In the genomic region with DNA sequence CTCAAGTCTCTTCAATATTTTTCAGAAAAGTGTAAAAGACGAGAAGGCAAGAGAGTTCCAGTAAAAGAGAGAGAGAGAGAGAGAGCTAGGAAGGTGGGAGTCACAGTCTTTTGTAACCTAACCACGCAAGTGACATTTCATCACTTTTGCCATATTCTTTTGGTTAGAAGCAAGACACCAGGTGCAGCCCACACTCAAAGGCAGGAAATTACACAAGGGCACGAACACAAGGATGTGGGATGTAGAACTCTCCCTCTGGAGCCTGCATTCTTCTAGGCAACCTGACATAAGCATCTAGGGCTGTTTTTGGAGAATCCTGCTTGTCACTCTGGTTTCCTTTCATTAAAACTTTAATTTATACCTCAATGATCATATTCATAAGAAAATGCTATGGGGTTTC, we compare ENCODE assay signal across 29 cellular contexts.
"Had no signal": no experiment of that assay in that cellular context is flagged by ENCODE, and none has a peak within 500 bp of the region (broad histone marks: within the 10 kb centered on the region; RNA-seq: fewer than 3 reads in every experiment).

No MANE protein-coding gene starts in this region.

- H3K36me3 ChIP-seq: gastroesophageal sphincter, heart left ventricle, neural progenitor cell, prostate gland, right atrium auricular region, suprapubic skin, transverse colon, upper lobe of right lung, uterus had no signal

- H3K4me2 ChIP-seq: hepatocyte, neural progenitor cell, smooth muscle cell had no signal

- H2AFZ ChIP-seq: hepatocyte, neural progenitor cell, parathyroid adenoma had no signal

- H3K27ac ChIP-seq: epithelial cell of prostate, foreskin keratinocyte, gastroesophageal sphincter, heart left ventricle, hepatocyte, neural progenitor cell, parathyroid adenoma, prostate gland, right atrium auricular region, suprapubic skin, transverse colon, upper lobe of right lung, uterus had no signal

- H3K9me3 ChIP-seq: gastroesophageal sphincter, prostate gland, right atrium auricular region, suprapubic skin, transverse colon, upper lobe of right lung, uterus had no signal

- FAIRE-seq: kidney had no signal

- H3K4me3 ChIP-seq: gastroesophageal sphincter, heart left ventricle, hepatocyte, lung, neural progenitor cell, prostate gland, right atrium auricular region, smooth muscle cell, suprapubic skin, transverse colon, upper lobe of right lung, uterus had no signal

- H3K27me3 ChIP-seq: foreskin keratinocyte, gastroesophageal sphincter, heart left ventricle, hepatocyte, neural progenitor cell, right atrium auricular region, suprapubic skin, transverse colon, upper lobe of right lung, uterus had no signal

- DNase-seq: effector CD8-positive, alpha-beta T cell; endodermal cell; foreskin keratinocyte; heart left ventricle; kidney; mesenchymal stem cell; naive thymus-derived CD4-positive, alpha-beta T cell; stimulated activated CD4-positive, alpha-beta T cell treated with anti-CD3 and anti-CD28 coated beads, Interleukin-12 subunit alpha, Interleukin-12 subunit beta, amount 100 ng/mL, for 4 hours; stimulated activated CD4-positive, alpha-beta T cell treated with anti-CD3 and anti-CD28 coated beads, Interleukin-1b, Interleukin-23, amount 100 ng/mL, for 48 hours; stimulated activated CD4-positive, alpha-beta T cell treated with anti-CD3 and anti-CD28 coated beads, Interleukin-4, amount 100 ng/mL, for 1 hour; stimulated activated CD8-positive, alpha-beta memory T cell treated with anti-CD3 and anti-CD28 coated beads, Interleukin-4, amount 100 ng/mL, for 48 hours; stimulated activated naive CD4-positive, alpha-beta T cell; stimulated activated naive CD8-positive, alpha-beta T cell treated with anti-CD3 and anti-CD28 coated beads, Interleukin-15, amount 100 ng/mL, for 72 hours; transverse colon; upper lobe of right lung; uterus had no signal

- H3K9ac ChIP-seq: neural progenitor cell, parathyroid adenoma had no signal

- H3K4me1 ChIP-seq: foreskin keratinocyte, gastroesophageal sphincter, heart left ventricle, neural progenitor cell, parathyroid adenoma, prostate gland, right atrium auricular region, suprapubic skin, transverse colon, upper lobe of right lung, uterus had no signal

- H3K79me2 ChIP-seq: hepatocyte, parathyroid adenoma had no signal

- ATAC-seq: esophagus mucosa; foreskin keratinocyte; gastroesophageal sphincter; heart left ventricle; left lobe of liver; naive thymus-derived CD4-positive, alpha-beta T cell; sciatic nerve; stimulated activated naive CD8-positive, alpha-beta T cell treated with anti-CD3 and anti-CD28 coated beads, Interleukin-15, amount 100 ng/mL, for 72 hours; upper lobe of right lung had no signal
